1 cellular context compared by ENCODE assay signal in the genomic region with DNA sequence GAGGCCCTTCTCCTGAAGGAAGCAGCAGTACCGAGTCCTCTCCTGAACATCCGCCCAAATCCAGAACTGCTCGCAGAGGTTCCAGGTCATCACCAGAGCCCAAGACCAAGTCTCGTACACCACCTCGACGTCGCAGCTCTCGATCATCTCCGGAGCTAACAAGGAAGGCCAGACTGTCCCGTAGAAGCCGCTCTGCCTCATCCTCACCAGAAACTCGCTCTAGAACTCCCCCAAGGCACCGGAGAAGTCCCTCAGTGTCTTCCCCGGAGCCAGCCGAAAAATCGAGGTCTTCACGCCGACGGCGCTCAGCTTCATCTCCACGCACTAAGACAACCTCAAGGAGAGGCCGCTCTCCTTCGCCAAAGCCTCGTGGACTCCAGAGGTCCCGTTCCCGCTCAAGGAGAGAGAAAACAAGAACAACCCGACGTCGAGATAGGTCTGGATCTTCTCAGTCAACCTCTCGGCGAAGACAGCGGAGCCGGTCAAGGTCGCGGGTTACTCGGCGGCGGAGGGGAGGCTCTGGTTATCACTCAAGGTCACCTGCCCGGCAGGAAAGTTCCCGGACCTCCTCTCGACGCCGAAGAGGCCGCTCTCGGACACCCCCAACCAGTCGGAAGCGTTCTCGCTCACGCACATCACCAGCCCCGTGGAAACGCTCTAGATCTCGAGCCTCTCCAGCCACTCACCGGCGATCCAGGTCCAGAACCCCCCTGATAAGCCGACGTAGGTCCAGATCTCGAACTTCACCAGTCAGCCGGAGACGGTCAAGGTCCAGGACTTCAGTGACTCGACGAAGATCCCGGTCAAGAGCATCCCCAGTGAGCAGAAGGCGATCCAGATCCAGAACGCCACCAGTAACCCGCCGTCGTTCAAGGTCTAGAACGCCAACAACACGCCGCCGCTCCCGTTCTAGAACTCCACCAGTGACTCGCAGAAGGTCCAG.
TF ChIP-seq lines count a peak whose summit lies in the region.

No MANE protein-coding gene starts in this region.

TF ChIP-seq in GM12878, 131 proteins besides CTCF, POLR2A, EP300 and RAD21:
- TF ChIP-seq POLR2AphosphoS5 (IDR thresholded peaks at IDR 0.05; ENCODE audit: low read length) = peak; percentile 44
- TF ChIP-seq POLR2AphosphoS2 (IDR thresholded peaks at IDR 0.05; ENCODE audit: low read depth, low read length) = peak; percentile 37; the same call in 1 of the 2 replicates
- no peak for TF ChIP-seq GABPA (IDR thresholded peaks at IDR 0.05; ENCODE audit: low read depth)
TF ChIP-seq in GM12878: peak in this region for 2.
